In the genomic region with DNA sequence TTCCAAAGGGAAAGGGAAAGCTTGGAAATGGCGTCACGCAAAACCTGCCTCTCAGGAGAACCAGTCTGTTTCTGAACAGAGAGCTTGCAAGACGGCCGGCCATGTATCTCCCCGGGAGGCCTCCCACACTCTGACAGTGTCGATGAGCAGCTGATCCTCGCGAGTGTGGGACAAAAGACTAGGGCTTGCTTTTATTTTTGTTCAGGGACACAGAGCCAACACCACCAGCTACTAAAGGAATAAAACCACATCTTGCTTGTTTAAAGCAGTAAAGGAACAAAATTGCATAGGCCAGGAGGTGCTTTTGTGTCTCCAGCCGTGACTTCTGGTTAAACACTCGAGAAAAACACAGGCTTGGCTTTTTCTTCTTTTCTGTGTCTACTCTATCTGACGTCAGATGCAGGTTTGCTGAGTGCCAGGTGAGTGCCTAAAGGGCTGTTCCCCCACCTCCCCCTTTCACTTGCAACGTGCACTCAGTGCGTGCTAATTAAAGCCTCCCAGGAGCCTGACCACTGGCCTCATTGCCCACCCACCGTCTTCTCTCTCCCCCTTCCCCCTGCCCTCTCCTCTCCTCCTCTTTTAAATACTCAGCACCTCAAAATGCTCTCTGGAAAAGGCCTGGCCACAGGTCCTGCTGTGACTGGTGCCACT, we compare ENCODE assay signal across 1 cellular context.
A peak's percentile ranks its signal among the peaks of the same experiment; 100 is the strongest.
TF ChIP-seq lines count a peak whose summit lies in the region.

No MANE protein-coding gene starts in this region.

TF ChIP-seq in H1, 55 proteins besides CTCF, POLR2A, EP300 and RAD21:
- TF ChIP-seq KDM4A (IDR thresholded peaks at IDR 0.05; ENCODE audit: low read depth, low read length, severe bottlenecking): peak; percentile 16
- TF ChIP-seq CEBPB (IDR thresholded peaks at IDR 0.05; ENCODE audit: low read depth, low read length): no peak
